27 cellular contexts compared by ENCODE assay signal in genomic region chr7:157828190-157828589, GRCh38.
"Had no signal": no experiment of that assay in that cellular context is flagged by ENCODE, and none has a peak within 500 bp of the region (broad histone marks: within the 10 kb centered on the region; RNA-seq: fewer than 3 reads in every experiment).

No MANE protein-coding gene starts in this region.

- H3K4me2 ChIP-seq: hepatocyte had no signal

- H3K36me3 Mint-ChIP-seq: naive thymus-derived CD8-positive, alpha-beta T cell had no signal

- H3K4me1 Mint-ChIP-seq: endodermal cell had no signal

- H3K4me3 Mint-ChIP-seq: dendritic cell treated with granulocyte-macrophage colony-stimulating factor and Interleukin-4, amounts not matched to agents 40 ng/mL and 50 ng/mL, for 4 days; endodermal cell; nephron progenitor cell; stimulated activated naive CD8-positive, alpha-beta T cell treated with anti-CD3 and anti-CD28 coated beads, Interleukin-15, amount 100 ng/mL, for 72 hours had no signal

- H3K27ac Mint-ChIP-seq: dendritic cell treated with granulocyte-macrophage colony-stimulating factor and Interleukin-4, amounts not matched to agents 40 ng/mL and 50 ng/mL, for 4 days; endodermal cell; nephron progenitor cell had no signal

- H3K27ac ChIP-seq: colonic mucosa, epithelial cell of prostate, gastrocnemius medialis, heart left ventricle, hepatocyte, left lung, ovary, right lobe of liver, suprapubic skin, transverse colon, upper lobe of right lung, uterus had no signal

- H3K9me3 Mint-ChIP-seq: dendritic cell treated with granulocyte-macrophage colony-stimulating factor and Interleukin-4, amounts not matched to agents 40 ng/mL and 50 ng/mL, for 4 days; endodermal cell; naive thymus-derived CD8-positive, alpha-beta T cell; nephron progenitor cell; stimulated activated naive CD8-positive, alpha-beta T cell treated with anti-CD3 and anti-CD28 coated beads, Interleukin-15, amount 100 ng/mL, for 72 hours had no signal

- H2AFZ ChIP-seq: hepatocyte had no signal

- H3K4me3 ChIP-seq: colonic mucosa, gastrocnemius medialis, heart left ventricle, hepatocyte, left lung, ovary, right lobe of liver, suprapubic skin, transverse colon, upper lobe of right lung, uterus had no signal

- DNase-seq: colonic mucosa; effector CD8-positive, alpha-beta T cell; endodermal cell; foreskin fibroblast; gastrocnemius medialis; heart left ventricle; left cardiac atrium; mesendoderm; midbrain; naive thymus-derived CD8-positive, alpha-beta T cell; nephron progenitor cell; occipital lobe; ovary; small intestine; stimulated activated CD4-positive, alpha-beta T cell treated with anti-CD3 and anti-CD28 coated beads, Interleukin-12 subunit alpha, Interleukin-12 subunit beta, amount 100 ng/mL, for 4 hours; stimulated activated naive CD4-positive, alpha-beta T cell; stimulated activated naive CD8-positive, alpha-beta T cell treated with anti-CD3 and anti-CD28 coated beads, Interleukin-15, amount 100 ng/mL, for 72 hours; transverse colon; uterus had no signal

- H3K27me3 Mint-ChIP-seq: stimulated activated naive CD8-positive, alpha-beta T cell treated with anti-CD3 and anti-CD28 coated beads, Interleukin-15, amount 100 ng/mL, for 72 hours had no signal

- ATAC-seq: esophagus mucosa, gastrocnemius medialis, heart left ventricle, left cardiac atrium, left lung, right lobe of liver, upper lobe of right lung had no signal

- H3K36me3 ChIP-seq: colonic mucosa, gastrocnemius medialis, heart left ventricle, left lung, ovary, right lobe of liver, suprapubic skin, transverse colon, upper lobe of right lung, uterus had no signal

- H3K4me1 ChIP-seq: colonic mucosa, gastrocnemius medialis, heart left ventricle, left lung, right lobe of liver, suprapubic skin, transverse colon, upper lobe of right lung, uterus had no signal

- H3K9me3 ChIP-seq: colonic mucosa, gastrocnemius medialis, heart left ventricle, left lung, ovary, right lobe of liver, suprapubic skin, transverse colon, upper lobe of right lung, uterus had no signal

- H3K27me3 ChIP-seq: colonic mucosa, gastrocnemius medialis, hepatocyte, ovary, right lobe of liver, transverse colon, uterus had no signal
